9 cellular contexts compared by ENCODE assay signal in genomic region chr5:172733179-172733973, GRCh38. TPM values are rescaled to one million over a fixed set of nuclear protein-coding genes. Genes with fewer than 3 reads are reported as not detected.
A peak's percentile ranks its signal among the peaks of the same experiment; 100 is the strongest.
DNase-seq lines count a peak whose midpoint lies in the region; ATAC-seq and TF ChIP-seq lines count a peak whose summit lies in the region.
"Had no signal": no experiment of that assay in that cellular context is flagged by ENCODE, and none has a peak within 500 bp of the region (broad histone marks: within the 10 kb centered on the region; RNA-seq: fewer than 3 reads in every experiment).

No MANE protein-coding gene starts in this region.

- H3K9me3 ChIP-seq in spleen = no peaks in the 10 kb centered on the region

- TF ChIP-seq CTCF in MCF 10A (IDR thresholded peaks at IDR 0.05; ENCODE audit: unreplicated experiment) (peak; percentile 18), spleen (IDR thresholded peaks at IDR 0.05 in 8 of 11, conservative IDR thresholded peaks at IDR 0.05 in 3 of 11) (no peak)

- TF ChIP-seq POLR2A in spleen (IDR thresholded peaks at IDR 0.05) = no peak

- CTCF ChIA-PET in MCF 10A (lab: Yijun Ruan, JAX) = interaction anchor here (0.5 to 4.3 kb wide), 21 partner anchors 10 to 738 kb away, joined by 3 to 51 read pairs (median 4); partner anchors contain the start of genes DUSP1 and RPL26L1

- H3K4me1 ChIP-seq in spleen = peaks cover 0 to 16% (median 9%) of the 10 kb centered on the region in 6 donors

- 49 to 77% (median 70%) methylated on average over 7 to 15 of the region's 15 CpGs for WGBS in spleen, 5 donors

- no peaks in the 10 kb centered on the region for H3K27me3 ChIP-seq in spleen (replicated peaks in 1 of 7)

- DNase-seq in GOT3 (lab: John Stamatoyannopoulos, UW) (peak; percentile 85), MCF 10A (ENCODE audit: unreplicated experiment) (peak; percentile 93), kidney tubule cell (ENCODE audit: low spot score) (peak; percentile 98), spleen (no peak), iPS-NIHi11 (ENCODE audit: low spot score) (no peak)
- DNase-seq in stimulated activated CD4-positive, alpha-beta T cell treated with anti-CD3 and anti-CD28 coated beads, Interleukin-4, amount 100 ng/mL, for 4 hours = no peak
- DNase-seq: activated naive CD8-positive, alpha-beta T cell treated with anti-CD3 and anti-CD28 coated beads, Interleukin-2, amount 10 ng/mL, durations not matched to agents 7 days and 5 days had no signal

- peak overlapping the region; percentile 19 to 79 (median 73) for H3K27ac ChIP-seq in spleen

- H3K9me3 Mint-ChIP-seq in MCF 10A (ENCODE audit: unreplicated experiment) = no peaks in the 10 kb centered on the region
- H3K9me3 Mint-ChIP-seq: activated naive CD8-positive, alpha-beta T cell treated with anti-CD3 and anti-CD28 coated beads, Interleukin-2, amount 10 ng/mL, durations not matched to agents 7 days and 5 days had no signal

- no peak for ATAC-seq in activated CD4-positive, CD25-positive, alpha-beta regulatory T cell treated with anti-CD3 and anti-CD28 coated beads, Interleukin-2, amount 50 U/mL, for 24 hours
- no peak for ATAC-seq in HG03097 (IDR thresholded peaks at IDR 0.05; ENCODE audit: low FRiP score, unreplicated experiment)

- no peak overlapping the region for H3K4me3 ChIP-seq in spleen

- H3K4me3 Mint-ChIP-seq in MCF 10A (ENCODE audit: unreplicated experiment) = peak overlapping the region; percentile 63
- H3K4me3 Mint-ChIP-seq: activated naive CD8-positive, alpha-beta T cell treated with anti-CD3 and anti-CD28 coated beads, Interleukin-2, amount 10 ng/mL, durations not matched to agents 7 days and 5 days had no signal

- POLR2A ChIA-PET in MCF 10A (lab: Yijun Ruan, JAX) = interaction anchor here (0.7 to 5.2 kb wide), 44 partner anchors 9 to 722 kb away, joined by 3 to 287 read pairs (median 6); partner anchors contain the start of genes ATP6V0E1, DUSP1, ERGIC1 and RPL26L1

- H3K27ac Mint-ChIP-seq in MCF 10A (ENCODE audit: low read depth, unreplicated experiment) = peak overlapping the region; percentile 99
- H3K27ac Mint-ChIP-seq: activated naive CD8-positive, alpha-beta T cell treated with anti-CD3 and anti-CD28 coated beads, Interleukin-2, amount 10 ng/mL, durations not matched to agents 7 days and 5 days had no signal

- H3K36me3 Mint-ChIP-seq in MCF 10A (ENCODE audit: insufficient read depth, unreplicated experiment) = peaks cover 13% of the 10 kb centered on the region
- H3K36me3 Mint-ChIP-seq: activated naive CD8-positive, alpha-beta T cell treated with anti-CD3 and anti-CD28 coated beads, Interleukin-2, amount 10 ng/mL, durations not matched to agents 7 days and 5 days had no signal

- H3K27me3 Mint-ChIP-seq in MCF 10A (ENCODE audit: insufficient read depth, unreplicated experiment) = no peaks in the 10 kb centered on the region
- H3K27me3 Mint-ChIP-seq: activated naive CD8-positive, alpha-beta T cell treated with anti-CD3 and anti-CD28 coated beads, Interleukin-2, amount 10 ng/mL, durations not matched to agents 7 days and 5 days had no signal

- no peaks in the 10 kb centered on the region for H3K36me3 ChIP-seq in spleen

- peaks cover 44% of the 10 kb centered on the region for H3K4me1 Mint-ChIP-seq in MCF 10A (ENCODE audit: insufficient read depth, unreplicated experiment)
- H3K4me1 Mint-ChIP-seq: activated naive CD8-positive, alpha-beta T cell treated with anti-CD3 and anti-CD28 coated beads, Interleukin-2, amount 10 ng/mL, durations not matched to agents 7 days and 5 days had no signal

- intact Hi-C loops in MCF 10A (cut with micrococcal nuclease) = loop anchor here (1.0 to 5.0 kb wide), 4 partner anchors 16 to 199 kb away; no protein-coding TSS in a partner anchor
- intact Hi-C loops in spleen (cut with DNase I; ENCODE audit: low total_unique reads) = no loop called here

- BruUV-seq in MCF 10A (replicated peaks; lab: Mats Ljungman, UMichigan) = TSS peak; percentile 92

RNA-seq across cellular contexts. Expression of gene DUSP1, which starts 37.6 kb away (rescaled TPM):
- total RNA-seq in MCF 10A (2022) = 594 and 611 TPM in 2 replicates
- 100 to 1,000 TPM; 197 to 818 (median 376) TPM for total RNA-seq in spleen
- polyA plus RNA-seq in spleen = 100 to 1,000 TPM in 1 of 3 donors, 10 to 100 TPM in 2; 46.0 to 116 (median 68.9) TPM

Comparison
In these comparisons a context has a peak if more than half of its experiments do, and no peak if none do; other contexts are left out.
1. DNase-seq: peak in GOT3 (single experiment), MCF 10A (single experiment) and kidney tubule cell (single experiment); none in spleen (single experiment), stimulated activated CD4-positive, alpha-beta T cell treated with anti-CD3 and anti-CD28 coated beads, Interleukin-4, amount 100 ng/mL, for 4 hours (0 of 2) and iPS-NIHi11 (single experiment).